ENCODE assay signal across 8 cellular contexts in genomic region chr10:79067241-79068202, GRCh38. TPM values are rescaled to one million over a fixed set of nuclear protein-coding genes. Genes with fewer than 3 reads are reported as not detected.
A peak's percentile ranks its signal among the peaks of the same experiment; 100 is the strongest.
DNase-seq lines count a peak whose midpoint lies in the region; ATAC-seq and TF ChIP-seq lines count a peak whose summit lies in the region.

No MANE protein-coding gene starts in this region.

- peak overlapping the region; percentile 95 for H3K4me3 ChIP-seq in AG04449 (ENCODE audit: low read depth, low read length)
- peak overlapping the region; percentile 99 for H3K4me3 ChIP-seq in GM23248
- H3K4me3 ChIP-seq in left lung: peak overlapping the region; percentile 64 to 87

- CTCF ChIA-PET in AG04449 (lab: Yijun Ruan, JAX): interaction anchor here (1.3 to 15.9 kb wide), 5 partner anchors 48 to 1020 kb away, joined by 3 to 180 read pairs (median 5); no protein-coding TSS in a partner anchor

- peak overlapping the region; percentile 98 for H3K9ac ChIP-seq in GM23248

- no peaks in the 10 kb centered on the region for H3K9me3 ChIP-seq in GM23248 (ENCODE audit: low read depth)
- no peaks in the 10 kb centered on the region for H3K9me3 ChIP-seq in left lung

- H3K36me3 ChIP-seq in GM23248 (ENCODE audit: low read depth): no peaks in the 10 kb centered on the region
- no peaks in the 10 kb centered on the region for H3K36me3 ChIP-seq in left lung

- ATAC-seq in left lung (peak; percentile 43), GM21576 (IDR thresholded peaks at IDR 0.05; ENCODE audit: unreplicated experiment) (no peak)

- H4K20me1 ChIP-seq in GM23248 (ENCODE audit: insufficient read depth): no peaks in the 10 kb centered on the region

- POLR2A ChIA-PET in AG04449 (lab: Yijun Ruan, JAX): interaction anchor here (0.6 to 1.7 kb wide), 6 partner anchors 93 to 619 kb away, joined by 3 to 7 read pairs (median 4); no protein-coding TSS in a partner anchor

- no peaks in the 10 kb centered on the region for H3K9me2 ChIP-seq in GM23248 (ENCODE audit: insufficient read depth)

- peaks cover 30% of the 10 kb centered on the region for H3K79me2 ChIP-seq in GM23248 (ENCODE audit: insufficient read depth)

- H3K27me3 ChIP-seq in GM23248 (replicated peaks; ENCODE audit: insufficient read depth): no peaks in the 10 kb centered on the region
- no peaks in the 10 kb centered on the region for H3K27me3 ChIP-seq in left lung

- TF ChIP-seq CTCF in AG04449 (IDR thresholded peaks at IDR 0.05; ENCODE audit: insufficient read depth, low read length, missing control alignments) (peak; percentile 53), left lung (IDR thresholded peaks at IDR 0.05) (no peak)

- H3K4me1 ChIP-seq in GM23248 (ENCODE audit: insufficient read depth) (peaks cover 8% of the 10 kb centered on the region), left lung (peaks cover 6 to 44% of the 10 kb centered on the region in 2 donors)

- no peak for DNase-seq in AG04449 (ENCODE audit: low read depth, low spot score)
- DNase-seq in GM23248: peak; percentile 93
- peak; percentile 69 for DNase-seq in NCI-H510A treated with DMSO at 0.1 percent for 48 hours (lab: John Stamatoyannopoulos, UW)
- peak; percentile 87 to 89 for DNase-seq in activated CD4-positive, alpha-beta T cell treated with anti-CD3 and anti-CD28 coated beads, Interleukin-2, amount 50 U/mL, for 48 hours
- DNase-seq in dermis microvascular lymphatic vessel endothelial cell (ENCODE audit: low read depth in 2 of 2): peak; percentile 80 to 91
- DNase-seq in left lung: peak; percentile 89 to 95
- peak; percentile 73 to 75 for DNase-seq in stimulated activated CD4-positive, alpha-beta T cell treated with anti-CD3 and anti-CD28 coated beads, Interleukin-1b, Interleukin-23, amount 100 ng/mL, for 4 hours (ENCODE audit: low read depth in 2 of 2)

- H3F3A ChIP-seq in GM23248 (ENCODE audit: insufficient read depth): peaks cover 11% of the 10 kb centered on the region

- 0 to 1% methylated on average over 51 to 69 of the region's 81 CpGs for WGBS in GM23248 (ENCODE audit: low coverage in 1 of 2, low lambda C conversion rate in 2 of 2, missing lambda C conversion rate in 2 of 2), 2 experiments

- H3K27ac ChIP-seq in GM23248 (peak overlapping the region; percentile 92), left lung (peak overlapping the region; percentile 94)

- peak overlapping the region; percentile 82 for H3K4me2 ChIP-seq in GM23248 (ENCODE audit: unreplicated experiment)

- peak overlapping the region; percentile 90 for H2AFZ ChIP-seq in GM23248

- in situ Hi-C loops in GM23248 (cut with MboI): no loop called here

- intact Hi-C loops in left lung (cut with DNase I): no loop called here

RNA-seq across cellular contexts. Expression of gene ZMIZ1, which starts 1.2 kb away (rescaled TPM):
- 26.6 and 28.4 TPM in 2 replicates for total RNA-seq in GM23248 (2014; rRNA removed; shearing (Covaris generic))
- 20.9 and 21.9 TPM in 2 replicates for polyA plus RNA-seq in GM23248 (2016; fragmentation: Nextera tagmentation; extraction: Ambion mirVana)
- total RNA-seq in dermis microvascular lymphatic vessel endothelial cell: 11.0 and 26.4 TPM in 2 replicates
- 10 to 100 TPM; 63.1 to 80.2 TPM for total RNA-seq in left lung
